ENCODE assay signal across 7 cellular contexts in genomic region chr14:69547701-69548348, GRCh38. TPM values are rescaled to one million over a fixed set of nuclear protein-coding genes. Genes with fewer than 3 reads are reported as not detected.
DNase-seq lines count a peak whose midpoint lies in the region; ATAC-seq and TF ChIP-seq lines count a peak whose summit lies in the region.

No MANE protein-coding gene starts in this region.

- no peaks in the 10 kb centered on the region for H4K20me1 ChIP-seq in SK-N-SH (ENCODE audit: insufficient read depth)

- no peak overlapping the region for H2AFZ ChIP-seq in SK-N-SH (ENCODE audit: low read depth)

- no peak overlapping the region for H3K9ac ChIP-seq in SK-N-SH

- TF ChIP-seq POLR2A in erythroblast (IDR thresholded peaks at IDR 0.05; ENCODE audit: low read length) = no peak

- in situ Hi-C loops in GM13976 (cut with MboI; ENCODE audit: low sequenced_read_pairs, unreplicated experiment) = no loop called here

- no peak overlapping the region for H3K4me2 ChIP-seq in SK-N-SH

- ATAC-seq in HG03159 (IDR thresholded peaks at IDR 0.05; ENCODE audit: unreplicated experiment) (no peak), HG02610 (IDR thresholded peaks at IDR 0.05; ENCODE audit: unreplicated experiment) (no peak)

- DNase-seq in GM13976 (ENCODE audit: low spot score) (peak; percentile 69), SK-N-SH (peak; percentile 87), erythroblast (lab: John Stamatoyannopoulos, UW) (peak; percentile 24 to 44), occipital lobe (lab: John Stamatoyannopoulos, UW) (peak; percentile 62), NCI-H1048 (lab: John Stamatoyannopoulos, UW) (no peak)

- no peaks in the 10 kb centered on the region for H3K79me2 ChIP-seq in SK-N-SH (ENCODE audit: insufficient read depth)

- no peak for TF ChIP-seq EP300 in SK-N-SH (IDR thresholded peaks at IDR 0.05; ENCODE audit: borderline replicate concordance in 1 of 2, low read depth in 1 of 2, low read length in 1 of 2)

- peak overlapping the region in 1 of 2 experiments; percentile 54; a peak in 1 of 4 replicates for H3K4me3 ChIP-seq in SK-N-SH (ENCODE audit: low read depth in 2 of 2, low read length in 1 of 2)

- POLR2A ChIA-PET in SK-N-SH (lab: Yijun Ruan, JAX) = interaction anchor here (1.0 kb wide), 1 partner anchor 26 kb away, joined by 3 read pairs; the partner anchor contains the start of gene CCDC177

- H3K9me2 ChIP-seq in SK-N-SH = no peaks in the 10 kb centered on the region

- H3K27ac ChIP-seq in SK-N-SH (ENCODE audit: low read depth in 2 of 2, low read length in 1 of 2) = no peak overlapping the region

- CTCF ChIA-PET in SK-N-SH (lab: Yijun Ruan, JAX) = interaction anchor here (0.6 to 16.4 kb wide), 20 partner anchors 10 to 1962 kb away, joined by 3 to 368 read pairs (median 4); partner anchors contain the start of gene CCDC177

- no peaks in the 10 kb centered on the region; the same call in 1 of the 2 replicates for H3K27me3 ChIP-seq in SK-N-SH (ENCODE audit: insufficient read depth)

- peak; percentile 53 for TF ChIP-seq CTCF in GM13976 (IDR thresholded peaks at IDR 0.05; ENCODE audit: borderline replicate concordance, control extremely low read depth, extremely low read depth, insufficient read depth, missing control alignments)
- TF ChIP-seq CTCF in SK-N-SH (IDR thresholded peaks at IDR 0.05) = peak; percentile 62

- WGBS in SK-N-SH (ENCODE audit: low lambda C conversion rate) = 49% methylated on average over 27 of the region's 46 CpGs

- TF ChIP-seq RAD21 in SK-N-SH (IDR thresholded peaks at IDR 0.05; ENCODE audit: low read length) = peak; percentile 48

- H3K36me3 ChIP-seq in SK-N-SH (replicated peaks in 1 of 2; ENCODE audit: control insufficient read depth in 1 of 2, insufficient read depth in 2 of 2, low read length in 1 of 2) = no peaks in the 10 kb centered on the region

- H3K4me1 ChIP-seq in SK-N-SH (ENCODE audit: control insufficient read depth in 1 of 2, insufficient read depth in 2 of 2, low read depth in 1 of 2, low read length in 1 of 2) = no peaks in the 10 kb centered on the region

- no peaks in the 10 kb centered on the region for H3K9me3 ChIP-seq in SK-N-SH

- no peaks in the 10 kb centered on the region for H3F3A ChIP-seq in SK-N-SH (replicated peaks; ENCODE audit: insufficient read depth)

TF ChIP-seq in SK-N-SH, 30 proteins besides CTCF, POLR2A, EP300 and RAD21:
- TF ChIP-seq SMC3 (IDR thresholded peaks at IDR 0.05; ENCODE audit: low read depth, low read length) (peak; percentile 27; the same call in 1 of the 2 replicates), IRF3 (IDR thresholded peaks at IDR 0.05; ENCODE audit: low read depth, low read length) (no peak), NRF1 (IDR thresholded peaks at IDR 0.05; ENCODE audit: low read depth, low read length) (0 out of 2 replicates have a peak, but pooled peaks have one; percentile 31)

RNA-seq across cellular contexts. Expression of gene CCDC177, which starts 26.8 kb away (rescaled TPM):
- polyA plus RNA-seq in SK-N-SH (2012; rRNA removed) = not detected in 2 replicates
- polyA plus RNA-seq in SK-N-SH (2012; cell fraction: cytosol; rRNA removed) = not detected in 2 replicates
- polyA plus RNA-seq in SK-N-SH (2012; cell fraction: nucleus; rRNA removed) = not detected in 2 replicates
- 6.9 TPM for total RNA-seq in occipital lobe
